ENCODE assay signal across 27 cellular contexts in genomic region chr9:87478211-87478992, GRCh38. TPM values are rescaled to one million over a fixed set of nuclear protein-coding genes. Genes with fewer than 3 reads are reported as not detected.
DNase-seq lines count a peak whose midpoint lies in the region; ATAC-seq and TF ChIP-seq lines count a peak whose summit lies in the region.
"Had no signal": no experiment of that assay in that cellular context is flagged by ENCODE, and none has a peak within 500 bp of the region (broad histone marks: within the 10 kb centered on the region; RNA-seq: fewer than 3 reads in every experiment).

No MANE protein-coding gene starts in this region.

- peaks cover 0 to 2% of the 10 kb centered on the region in 2 donors for H3K27me3 Mint-ChIP-seq in natural killer cell treated with Interleukin-12 subunit alpha and Interleukin-12 subunit beta and Interleukin-15 and Interleukin-18, amount 100 ng/mL, for 72 hours
- H3K27me3 Mint-ChIP-seq in natural killer cell (ENCODE audit: low read depth in 2 of 2), result no peaks in the 10 kb centered on the region
- H3K27me3 Mint-ChIP-seq: CD4-positive, alpha-beta T cell had no signal

- no peak for TF ChIP-seq CTCF in natural killer cell (IDR thresholded peaks at IDR 0.05)

- H3K4me3 Mint-ChIP-seq in natural killer cell treated with Interleukin-12 subunit alpha and Interleukin-12 subunit beta and Interleukin-15 and Interleukin-18, amount 100 ng/mL, for 72 hours, result no peak overlapping the region
- H3K4me3 Mint-ChIP-seq in natural killer cell, result no peak overlapping the region
- no peak overlapping the region for H3K4me3 Mint-ChIP-seq in stimulated activated effector memory CD8-positive, alpha-beta T cell treated with anti-CD3 and anti-CD28 coated beads, Interleukin-12 subunit alpha, Interleukin-12 subunit beta, amount 100 ng/mL, for 72 hours
- H3K4me3 Mint-ChIP-seq: CD4-positive, alpha-beta T cell had no signal

- H3K36me3 Mint-ChIP-seq in natural killer cell treated with Interleukin-12 subunit alpha and Interleukin-12 subunit beta and Interleukin-15 and Interleukin-18, amount 100 ng/mL, for 72 hours, result no peaks in the 10 kb centered on the region
- H3K36me3 Mint-ChIP-seq in natural killer cell, result no peaks in the 10 kb centered on the region
- H3K36me3 Mint-ChIP-seq in stimulated activated effector memory CD8-positive, alpha-beta T cell treated with anti-CD3 and anti-CD28 coated beads, Interleukin-12 subunit alpha, Interleukin-12 subunit beta, amount 100 ng/mL, for 72 hours, result no peaks in the 10 kb centered on the region

- peak overlapping the region; percentile 42 for H3K27ac ChIP-seq in caudate nucleus (ENCODE audit: low read depth, low read length)
- H3K27ac ChIP-seq: KMS-11, SJSA1 had no signal

- peaks cover 0 to 6% of the 10 kb centered on the region in 2 donors for H3K4me1 Mint-ChIP-seq in natural killer cell treated with Interleukin-12 subunit alpha and Interleukin-12 subunit beta and Interleukin-15 and Interleukin-18, amount 100 ng/mL, for 72 hours (ENCODE audit: low read depth in 2 of 2)
- H3K4me1 Mint-ChIP-seq in natural killer cell, result no peaks in the 10 kb centered on the region
- H3K4me1 Mint-ChIP-seq in stimulated activated effector memory CD8-positive, alpha-beta T cell treated with anti-CD3 and anti-CD28 coated beads, Interleukin-12 subunit alpha, Interleukin-12 subunit beta, amount 100 ng/mL, for 72 hours, result no peaks in the 10 kb centered on the region

- intact Hi-C loops in natural killer cell (cut with micrococcal nuclease), result no loop called here

- ATAC-seq in natural killer cell treated with Interleukin-12 subunit alpha and Interleukin-12 subunit beta and Interleukin-15 and Interleukin-18, amount 100 ng/mL, for 72 hours, result peak; percentile 9 to 53
- no peak for ATAC-seq in natural killer cell
- ATAC-seq in stimulated activated effector memory CD8-positive, alpha-beta T cell treated with anti-CD3 and anti-CD28 coated beads, Interleukin-12 subunit alpha, Interleukin-12 subunit beta, amount 100 ng/mL, for 72 hours, result peak; percentile 39
- ATAC-seq in HG03025 (IDR thresholded peaks at IDR 0.05; ENCODE audit: low FRiP score, unreplicated experiment), result no peak
- no peak for ATAC-seq in HG02763 (IDR thresholded peaks at IDR 0.05; ENCODE audit: unreplicated experiment)
- no peak for ATAC-seq in GM21447 (IDR thresholded peaks at IDR 0.05; ENCODE audit: unreplicated experiment)
- ATAC-seq: HCT116 had no signal

- H3K9me3 Mint-ChIP-seq in natural killer cell treated with Interleukin-12 subunit alpha and Interleukin-12 subunit beta and Interleukin-15 and Interleukin-18, amount 100 ng/mL, for 72 hours, result no peaks in the 10 kb centered on the region
- H3K9me3 Mint-ChIP-seq in natural killer cell, result no peaks in the 10 kb centered on the region
- no peaks in the 10 kb centered on the region for H3K9me3 Mint-ChIP-seq in stimulated activated effector memory CD8-positive, alpha-beta T cell treated with anti-CD3 and anti-CD28 coated beads, Interleukin-12 subunit alpha, Interleukin-12 subunit beta, amount 100 ng/mL, for 72 hours
- H3K9me3 Mint-ChIP-seq: CD4-positive, alpha-beta T cell had no signal

- no peak overlapping the region for H3K27ac Mint-ChIP-seq in natural killer cell treated with Interleukin-12 subunit alpha and Interleukin-12 subunit beta and Interleukin-15 and Interleukin-18, amount 100 ng/mL, for 72 hours
- no peak overlapping the region for H3K27ac Mint-ChIP-seq in natural killer cell
- H3K27ac Mint-ChIP-seq in stimulated activated effector memory CD8-positive, alpha-beta T cell treated with anti-CD3 and anti-CD28 coated beads, Interleukin-12 subunit alpha, Interleukin-12 subunit beta, amount 100 ng/mL, for 72 hours, result no peak overlapping the region
- H3K27ac Mint-ChIP-seq: CD4-positive, alpha-beta T cell had no signal

- no peak for DNase-seq in natural killer cell treated with Interleukin-12 subunit alpha and Interleukin-12 subunit beta and Interleukin-15 and Interleukin-18, amount 100 ng/mL, for 72 hours (ENCODE audit: low spot score)
- DNase-seq in natural killer cell, result no peak
- peak in 6 of 61 donors; percentile 4 to 18 (median 8) for DNase-seq in caudate nucleus (lab: John Stamatoyannopoulos, UW)
- DNase-seq in stimulated activated effector memory CD8-positive, alpha-beta T cell treated with anti-CD3 and anti-CD28 coated beads, Interleukin-12 subunit alpha, Interleukin-12 subunit beta, amount 100 ng/mL, for 72 hours (ENCODE audit: low spot score in 2 of 2), result no peak
- DNase-seq: 8988T; CD4-positive, alpha-beta T cell; COR-L47; DMS53; IMR-90; MM.1S; NCI-H1048; NCI-H1417; NCI-H1694 treated with DMSO at 0.1 percent for 48 hours; NCI-H2081; NCI-H2171; NCI-H226; NCI-H510A; NCI-H69; Right ventricle myocardium superior; RPMI8226 had no signal

RNA-seq across cellular contexts. Expression of gene DAPK1, which starts 19.3 kb away (rescaled TPM):
- total RNA-seq in natural killer cell treated with Interleukin-12 subunit alpha and Interleukin-12 subunit beta and Interleukin-15 and Interleukin-18, amount 100 ng/mL, for 72 hours, result 10 to 100 TPM in 1 of 2 donors, 1 to 10 TPM in 1; 8.5 to 31.7 TPM
- total RNA-seq in natural killer cell, result 10 to 100 TPM; 12.2 to 26.5 (median 22.7) TPM
- total RNA-seq: G401 had no signal

Comparison
In these comparisons a context has a peak if more than half of its experiments do, and no peak if none do; other contexts are left out.
1. ATAC-seq: peak in natural killer cell treated with Interleukin-12 subunit alpha and Interleukin-12 subunit beta and Interleukin-15 and Interleukin-18, amount 100 ng/mL, for 72 hours (2 of 2) and stimulated activated effector memory CD8-positive, alpha-beta T cell treated with anti-CD3 and anti-CD28 coated beads, Interleukin-12 subunit alpha, Interleukin-12 subunit beta, amount 100 ng/mL, for 72 hours (single experiment); none in natural killer cell (0 of 3), HG03025 (single experiment), HG02763 (single experiment) and GM21447 (single experiment).